1 cellular context compared by ENCODE assay signal in genomic region chr2:1636791-1637415, GRCh38.
TF ChIP-seq lines count a peak whose summit lies in the region.

No MANE protein-coding gene starts in this region.

TF ChIP-seq in WTC11, 78 proteins besides CTCF, POLR2A, EP300 and RAD21 (continued from another document):
- TF ChIP-seq ZSCAN18 (CRISPR knock-in tag; IDR thresholded peaks at IDR 0.05): no peak
- TF ChIP-seq E2F4 (CRISPR knock-in tag; IDR thresholded peaks at IDR 0.05; ENCODE audit: borderline replicate concordance, low read depth): no peak
- TF ChIP-seq TP53 (CRISPR knock-in tag; IDR thresholded peaks at IDR 0.05): no peak
- TF ChIP-seq AFF4 (CRISPR knock-in tag; IDR thresholded peaks at IDR 0.05; ENCODE audit: borderline replicate concordance): no peak
